In the genomic region with DNA sequence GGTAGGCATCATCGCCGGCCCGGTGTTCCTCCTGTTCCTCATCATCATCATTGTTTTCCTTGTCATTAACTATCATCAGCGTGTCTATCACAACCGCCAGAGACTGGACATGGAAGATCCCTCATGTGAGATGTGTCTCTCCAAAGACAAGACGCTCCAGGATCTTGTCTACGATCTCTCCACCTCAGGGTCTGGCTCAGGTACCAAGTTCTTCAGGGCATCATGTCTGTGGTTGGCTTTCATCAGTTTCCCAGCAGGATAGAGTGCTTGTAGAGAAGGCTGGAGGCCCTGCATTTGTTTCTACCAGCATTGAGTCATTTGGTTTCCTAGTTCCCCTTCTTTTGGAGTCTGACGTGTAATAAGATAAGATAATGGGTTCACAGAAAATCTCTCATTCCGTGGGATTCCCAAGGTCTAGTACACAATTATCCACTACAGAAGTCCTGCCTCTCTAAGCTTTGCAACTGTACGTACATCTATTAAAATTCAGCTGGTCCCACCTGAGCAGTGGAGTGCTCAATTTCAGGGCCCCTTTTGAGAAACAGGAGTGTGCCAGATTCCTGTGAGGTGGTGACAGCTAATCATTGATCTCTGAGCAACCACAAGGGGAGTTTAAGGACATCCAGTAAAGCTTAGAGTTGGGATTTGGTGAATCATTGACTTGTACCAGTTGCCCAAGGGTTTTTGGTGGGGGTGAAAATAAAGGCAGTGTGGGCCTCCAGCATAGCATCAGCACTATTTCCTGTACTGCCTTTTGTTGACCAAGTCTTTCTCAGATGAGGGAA, we compare ENCODE assay signal across 13 cellular contexts. TPM values are rescaled to one million over a fixed set of nuclear protein-coding genes. Genes with fewer than 3 reads are reported as not detected.
DNase-seq lines count a peak whose midpoint lies in the region; ATAC-seq, FAIRE-seq and TF ChIP-seq lines count a peak whose summit lies in the region.
"Had no signal": no experiment of that assay in that cellular context is flagged by ENCODE, and none has a peak within 500 bp of the region (broad histone marks: within the 10 kb centered on the region; RNA-seq: fewer than 3 reads in every experiment).

No MANE protein-coding gene starts in this region.

- H3K4me1 ChIP-seq in astrocyte (ENCODE audit: insufficient read depth, low read length), result peaks cover 54% of the 10 kb centered on the region
- H3K4me1 ChIP-seq in liver (ENCODE audit: control insufficient read depth in 4 of 4, insufficient read depth in 4 of 4, low read length in 3 of 4), result peaks cover 26 to 73% (median 66%) of the 10 kb centered on the region in 4 donors
- peaks cover 0 to 32% (median 10%) of the 10 kb centered on the region in 4 donors for H3K4me1 ChIP-seq in Peyer's patch

- H3K27ac Mint-ChIP-seq in astrocyte (ENCODE audit: unreplicated experiment), result peak overlapping the region; percentile 67

- peak; percentile 35 to 61 for TF ChIP-seq RAD21 in liver (IDR thresholded peaks at IDR 0.05)

- 73% methylated on average over 10 of the region's 10 CpGs for WGBS in liver

- no peak for TF ChIP-seq CTCF in astrocyte (IDR thresholded peaks at IDR 0.05; ENCODE audit: insufficient read depth, low read depth, low read length)
- peak; percentile 23 for TF ChIP-seq CTCF in liver (IDR thresholded peaks at IDR 0.05; ENCODE audit: low read depth, low read length, missing input control)
- no peak for TF ChIP-seq CTCF in Peyer's patch (IDR thresholded peaks at IDR 0.05)

- peaks cover 14% of the 10 kb centered on the region for H3K36me3 Mint-ChIP-seq in astrocyte (ENCODE audit: low read depth, unreplicated experiment)

- H3K4me2 ChIP-seq in astrocyte (ENCODE audit: low read length), result no peak overlapping the region

- DNase-seq in ACHN (peak; percentile 97), HuH-7 (ENCODE audit: low spot score) (peak; percentile 69), astrocyte (ENCODE audit: low read depth) (peak; percentile 77), inferior parietal cortex (ENCODE audit: extremely low spot score) (no peak), Peyer's patch (no peak), NCI-H69 (lab: John Stamatoyannopoulos, UW) (no peak)
- DNase-seq: activated CD4-positive, alpha-beta T cell treated with anti-CD3 and anti-CD28 coated beads for 48 hours; activated effector memory CD4-positive, alpha-beta T cell treated with Interleukin-2 at 50 U/mL for 16 hours; dorsolateral prefrontal cortex; NCI-H2029 treated with DMSO at 0.1 percent for 48 hours had no signal

- in situ Hi-C loops in ACHN (cut with HindIII; ENCODE audit: low pct_ligation_motif_present, low pct_unique_long_range_greater_than_20kb, low sequenced_read_pairs), result no loop called here

- H4K20me1 ChIP-seq in astrocyte (ENCODE audit: insufficient read depth, low read length), result peaks cover 13% of the 10 kb centered on the region

- H3K4me3 ChIP-seq in astrocyte (ENCODE audit: insufficient read depth, low read depth, low read length), result no peak overlapping the region
- no peak overlapping the region for H3K4me3 ChIP-seq in liver (ENCODE audit: low read depth in 1 of 3, low read length in 3 of 3)
- no peak overlapping the region for H3K4me3 ChIP-seq in Peyer's patch
- H3K4me3 ChIP-seq: dorsolateral prefrontal cortex had no signal

- H3K27me3 ChIP-seq in astrocyte (ENCODE audit: insufficient read depth, low read length) (no peaks in the 10 kb centered on the region), liver (ENCODE audit: control insufficient read depth in 4 of 4, insufficient read depth in 4 of 4, low read length in 3 of 4) (no peaks in the 10 kb centered on the region), Peyer's patch (no peaks in the 10 kb centered on the region)
- H3K27me3 ChIP-seq: dorsolateral prefrontal cortex had no signal

- H3K9me3 ChIP-seq in astrocyte (ENCODE audit: insufficient read depth, low read depth, low read length) (no peaks in the 10 kb centered on the region), liver (ENCODE audit: control insufficient read depth in 4 of 4, low read length in 3 of 4) (no peaks in the 10 kb centered on the region), Peyer's patch (no peaks in the 10 kb centered on the region)

- H3K9ac ChIP-seq in astrocyte (ENCODE audit: low read length) (no peak overlapping the region), liver (ENCODE audit: low read depth in 1 of 2, low read length in 2 of 2) (no peak overlapping the region)

- H3K36me3 ChIP-seq in astrocyte (ENCODE audit: insufficient read depth, low read length) (peaks cover 8% of the 10 kb centered on the region), liver (ENCODE audit: control insufficient read depth in 4 of 4, insufficient read depth in 3 of 4, low read depth in 1 of 4, low read length in 3 of 4) (peaks cover 5 to 17% (median 9%) of the 10 kb centered on the region in 4 donors), Peyer's patch (peaks cover 0 to 42% (median 0%) of the 10 kb centered on the region in 3 donors)

- no peaks in the 10 kb centered on the region for H3K9me3 Mint-ChIP-seq in astrocyte (ENCODE audit: unreplicated experiment)
- H3K9me3 Mint-ChIP-seq: neural crest cell had no signal

- H3K27ac ChIP-seq in astrocyte (ENCODE audit: low read depth, low read length) (peak overlapping the region; percentile 43), liver (ENCODE audit: low read depth in 1 of 2, low read length in 2 of 2) (peak overlapping the region; percentile 72 to 87), Peyer's patch (no peak overlapping the region)

- H3K4me1 Mint-ChIP-seq in astrocyte (ENCODE audit: low read depth, unreplicated experiment), result peaks cover 57% of the 10 kb centered on the region

- H3K79me2 ChIP-seq in astrocyte (ENCODE audit: insufficient read depth, low read length), result peaks cover 22% of the 10 kb centered on the region

- H3K4me3 Mint-ChIP-seq in astrocyte (ENCODE audit: unreplicated experiment), result peak overlapping the region; percentile 55
- H3K4me3 Mint-ChIP-seq: neural crest cell had no signal

- H3K27me3 Mint-ChIP-seq in astrocyte (ENCODE audit: low read depth, unreplicated experiment), result no peaks in the 10 kb centered on the region

- no peak for ATAC-seq in GM18858 (IDR thresholded peaks at IDR 0.05; ENCODE audit: unreplicated experiment)

- no peak overlapping the region for H2AFZ ChIP-seq in astrocyte (ENCODE audit: low read depth, low read length)

- TF ChIP-seq POLR2A in Peyer's patch (IDR thresholded peaks at IDR 0.05), result no peak

- no peak for FAIRE-seq in astrocyte (lab: Jason Lieb, UNC)

TF ChIP-seq in liver, 16 proteins besides CTCF, POLR2A, EP300 and RAD21 (continues in another document):
- TF ChIP-seq TAF1 (conservative IDR thresholded peaks at IDR 0.05), result no peak
- TF ChIP-seq FOXA2 (IDR thresholded peaks at IDR 0.05), result no peak
- TF ChIP-seq, protein P1, sequence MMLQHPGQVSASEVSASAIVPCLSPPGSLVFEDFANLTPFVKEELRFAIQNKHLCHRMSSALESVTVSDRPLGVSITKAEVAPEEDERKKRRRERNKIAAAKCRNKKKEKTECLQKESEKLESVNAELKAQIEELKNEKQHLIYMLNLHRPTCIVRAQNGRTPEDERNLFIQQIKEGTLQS (IDR thresholded peaks at IDR 0.05), result peak; percentile 57
- TF ChIP-seq YY1 (IDR thresholded peaks at IDR 0.05), result peak; percentile 38
- TF ChIP-seq EGR1 (IDR thresholded peaks at IDR 0.05; ENCODE audit: low read depth in 2 of 2), result peak in 1 of 2 donors; percentile 36
- no peak for TF ChIP-seq FOXA1 (IDR thresholded peaks at IDR 0.05)
- peak; percentile 71 to 78 for TF ChIP-seq RXRA (IDR thresholded peaks at IDR 0.05)
- peak; percentile 58 to 68 for TF ChIP-seq JUND (IDR thresholded peaks at IDR 0.05)
- TF ChIP-seq MAX (IDR thresholded peaks at IDR 0.05), result no peak
- peak; percentile 40 for TF ChIP-seq HNF4G (IDR thresholded peaks at IDR 0.05)
- TF ChIP-seq, protein P2, sequence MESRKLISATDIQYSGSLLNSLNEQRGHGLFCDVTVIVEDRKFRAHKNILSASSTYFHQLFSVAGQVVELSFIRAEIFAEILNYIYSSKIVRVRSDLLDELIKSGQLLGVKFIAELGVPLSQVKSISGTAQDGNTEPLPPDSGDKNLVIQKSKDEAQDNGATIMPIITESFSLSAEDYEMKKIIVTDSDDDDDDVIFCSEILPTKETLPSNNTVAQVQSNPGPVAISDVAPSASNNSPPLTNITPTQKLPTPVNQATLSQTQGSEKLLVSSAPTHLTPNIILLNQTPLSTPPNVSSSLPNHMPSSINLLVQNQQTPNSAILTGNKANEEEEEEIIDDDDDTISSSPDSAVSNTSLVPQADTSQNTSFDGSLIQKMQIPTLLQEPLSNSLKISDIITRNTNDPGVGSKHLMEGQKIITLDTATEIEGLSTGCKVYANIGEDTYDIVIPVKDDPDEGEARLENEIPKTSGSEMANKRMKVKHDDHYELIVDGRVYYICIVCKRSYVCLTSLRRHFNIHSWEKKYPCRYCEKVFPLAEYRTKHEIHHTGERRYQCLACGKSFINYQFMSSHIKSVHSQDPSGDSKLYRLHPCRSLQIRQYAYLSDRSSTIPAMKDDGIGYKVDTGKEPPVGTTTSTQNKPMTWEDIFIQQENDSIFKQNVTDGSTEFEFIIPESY (IDR thresholded peaks at IDR 0.05), result no peak
- peak; percentile 68 to 75 for TF ChIP-seq HNF4A (conservative IDR thresholded peaks at IDR 0.05)
- peak; percentile 70 for TF ChIP-seq SP1 (IDR thresholded peaks at IDR 0.05)
- TF ChIP-seq NR2F2 (IDR thresholded peaks at IDR 0.05), result no peak
- peak; percentile 32 to 53 for TF ChIP-seq GABPA (IDR thresholded peaks at IDR 0.05 in 1 of 2, conservative IDR thresholded peaks at IDR 0.05 in 1 of 2)

RNA-seq across cellular contexts. Expression of gene ACVR1B, which starts 25.1 kb away (rescaled TPM):
- total RNA-seq in astrocyte, result 13.8 and 15.4 TPM in 2 replicates
- total RNA-seq in liver, result 10 to 100 TPM in 1 of 2 donors, 1 to 10 TPM in 1; 7.4 to 21.9 TPM
- polyA plus RNA-seq in liver, result 10 to 100 TPM in 1 of 2 donors, 1 to 10 TPM in 1; 4.0 to 16.5 TPM
- total RNA-seq in Peyer's patch, result 10 to 100 TPM in 3 of 4 donors, 1 to 10 TPM in 1; 9.1 to 71.6 (median 59.2) TPM

RNA-seq across cellular contexts. Expression of gene TAMALIN, which starts 30.2 kb away (rescaled TPM):
- total RNA-seq in astrocyte (9.6 and 12.4 TPM in 2 replicates), liver (1 to 10 TPM; 1.9 to 9.9 TPM), Peyer's patch (100 to 1,000 TPM in 1 of 4 donors, 10 to 100 TPM in 1, 1 to 10 TPM in 2; 1.2 to 112 (median 16.2) TPM)
- 1 to 10 TPM; 1.1 to 3.1 TPM for polyA plus RNA-seq in liver

Comparison
In these comparisons a context has a peak if more than half of its experiments do, and no peak if none do; other contexts are left out.
1. DNase-seq: peak in ACHN (single experiment), HuH-7 (single experiment) and astrocyte (single experiment); none in inferior parietal cortex (single experiment), Peyer's patch (0 of 3) and NCI-H69 (single experiment).
2. H3K27ac ChIP-seq: peak in astrocyte (single experiment) and liver (2 of 2); none in Peyer's patch (0 of 4).